Comparison of ENCODE assay signal across 11 cellular contexts in the genomic region with DNA sequence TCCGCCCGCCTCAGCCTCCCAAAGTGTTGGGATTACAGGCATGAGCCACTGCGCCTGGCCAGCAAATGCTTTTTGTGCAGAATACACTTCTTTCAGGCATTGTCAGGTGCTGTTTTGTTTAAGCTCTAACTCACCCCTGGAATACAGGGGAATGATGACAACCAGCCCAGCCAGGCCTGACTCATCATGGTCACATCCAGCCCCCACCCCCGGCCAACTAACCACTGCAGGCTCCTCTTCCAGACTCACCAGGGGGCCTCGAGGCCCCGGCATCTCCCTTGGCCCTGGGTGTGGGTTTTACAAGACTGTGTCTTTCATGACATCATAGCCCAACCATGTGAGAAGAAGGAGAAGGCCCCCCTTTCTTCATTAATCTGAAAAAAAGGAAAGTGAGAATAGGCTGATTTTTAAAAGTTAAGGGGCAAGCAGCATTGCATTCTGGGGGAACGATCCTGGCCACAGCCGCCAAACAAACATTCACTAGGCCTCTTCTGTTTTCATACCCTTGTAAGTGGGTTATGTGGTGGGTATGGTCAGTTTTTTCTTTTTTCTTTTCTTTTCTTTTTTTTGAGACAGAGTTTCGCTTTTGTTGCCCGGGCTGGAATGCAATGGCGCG. TPM values are rescaled to one million over a fixed set of nuclear protein-coding genes. Genes with fewer than 3 reads are reported as not detected.
DNase-seq lines count a peak whose midpoint lies in the region; ATAC-seq, FAIRE-seq and TF ChIP-seq lines count a peak whose summit lies in the region.
"Had no signal": no experiment of that assay in that cellular context is flagged by ENCODE, and none has a peak within 500 bp of the region (broad histone marks: within the 10 kb centered on the region; RNA-seq: fewer than 3 reads in every experiment).

No MANE protein-coding gene starts in this region.

- no peaks in the 10 kb centered on the region for H3K9me3 ChIP-seq in CD8-positive, alpha-beta memory T cell (ENCODE audit: low read length)

- TF ChIP-seq CTCF in RWPE1 (conservative IDR thresholded peaks at IDR 0.05; ENCODE audit: low read depth): no peak
- no peak for TF ChIP-seq CTCF in fibroblast of mammary gland (conservative IDR thresholded peaks at IDR 0.05; ENCODE audit: control insufficient read depth, insufficient read depth, low read depth, low read length)
- TF ChIP-seq CTCF in osteocyte (IDR thresholded peaks at IDR 0.05): no peak
- TF ChIP-seq CTCF in GM23338 (conservative IDR thresholded peaks at IDR 0.05; ENCODE audit: low read depth in 2 of 2): no peak

- peak; percentile 86 for FAIRE-seq in G401.6 (lab: Jason Lieb, UNC)

- H2AFZ ChIP-seq in GM23338: no peak overlapping the region

- H3K27me3 ChIP-seq in CD8-positive, alpha-beta memory T cell (ENCODE audit: insufficient read depth, low read length, poor library complexity, severe bottlenecking): no peaks in the 10 kb centered on the region
- H3K27me3 ChIP-seq in GM23338 (ENCODE audit: insufficient read depth): no peaks in the 10 kb centered on the region

- H3F3A ChIP-seq in GM23338 (replicated peaks; ENCODE audit: low read depth): 0 out of 2 replicates have a peak, but pooled peaks cover 4% of the 10 kb centered on the region

- H4K20me1 ChIP-seq in GM23338 (replicated peaks; ENCODE audit: insufficient read depth): no peaks in the 10 kb centered on the region

- H3K4me1 Mint-ChIP-seq in osteocyte (ENCODE audit: unreplicated experiment) (peaks cover 40% of the 10 kb centered on the region), GM23338 (peaks cover 34% of the 10 kb centered on the region)
- H3K4me1 Mint-ChIP-seq in CD8-positive, alpha-beta memory T cell: no peaks in the 10 kb centered on the region
- H3K4me1 Mint-ChIP-seq: central memory CD8-positive, alpha-beta T cell had no signal

- H3K27me3 Mint-ChIP-seq in osteocyte (ENCODE audit: unreplicated experiment): no peaks in the 10 kb centered on the region
- H3K27me3 Mint-ChIP-seq in CD8-positive, alpha-beta memory T cell: peaks cover 6 to 15% of the 10 kb centered on the region in 2 donors
- H3K27me3 Mint-ChIP-seq in GM23338 (ENCODE audit: insufficient read depth, low read depth, poor library complexity): peaks cover 12% of the 10 kb centered on the region

- no peaks in the 10 kb centered on the region for H3K36me3 ChIP-seq in CD8-positive, alpha-beta memory T cell (ENCODE audit: insufficient read depth, low read length)
- H3K36me3 ChIP-seq in GM23338 (ENCODE audit: insufficient read depth): no peaks in the 10 kb centered on the region

- H3K4me2 ChIP-seq in GM23338: no peak overlapping the region

- POLR2A ChIA-PET in RWPE1 (lab: Yijun Ruan, JAX; ENCODE audit: low non-redundant PET): no interaction called here
- POLR2A ChIA-PET in CD8-positive, alpha-beta memory T cell (lab: Charles Lee): no interaction called here

- H3K27ac ChIP-seq in RWPE1 (peak overlapping the region; percentile 94), GM23338 (ENCODE audit: low read depth) (no peak overlapping the region)
- H3K27ac ChIP-seq in CD8-positive, alpha-beta memory T cell (ENCODE audit: low read depth, low read length): no peak overlapping the region

- H3K4me3 Mint-ChIP-seq in osteocyte (ENCODE audit: unreplicated experiment) (peak overlapping the region; percentile 38), GM23338 (no peak overlapping the region)
- H3K4me3 Mint-ChIP-seq in CD8-positive, alpha-beta memory T cell: no peak overlapping the region
- H3K4me3 Mint-ChIP-seq: central memory CD8-positive, alpha-beta T cell had no signal

- H3K79me2 ChIP-seq in GM23338 (replicated peaks; ENCODE audit: insufficient read depth): no peaks in the 10 kb centered on the region

- DNase-seq in RWPE1 (ENCODE audit: low spot score) (peak; percentile 96), fibroblast of mammary gland (ENCODE audit: low read depth) (peak; percentile 98), osteocyte (ENCODE audit: extremely low spot score, unreplicated experiment) (peak; percentile 95), NCI-H1417 treated with DMSO at 0.1 percent for 48 hours (lab: John Stamatoyannopoulos, UW) (no peak), GM23338 (ENCODE audit: low spot score) (no peak)
- no peak for DNase-seq in CD8-positive, alpha-beta memory T cell
- DNase-seq: stimulated activated naive CD4-positive, alpha-beta T cell treated with Interleukin-2 at 50 U/mL for 16 hours had no signal

- ATAC-seq in HG03457 (IDR thresholded peaks at IDR 0.05; ENCODE audit: unreplicated experiment): no peak
- no peak; the same call in 2 of the 3 replicates for ATAC-seq in GM23338

- peaks cover 10% of the 10 kb centered on the region for H3K36me3 Mint-ChIP-seq in osteocyte (ENCODE audit: unreplicated experiment)
- H3K36me3 Mint-ChIP-seq in CD8-positive, alpha-beta memory T cell: no peaks in the 10 kb centered on the region
- H3K36me3 Mint-ChIP-seq in GM23338 (ENCODE audit: low read depth): no peaks in the 10 kb centered on the region; the same call in 2 of the 3 replicates

- H3K9me3 Mint-ChIP-seq in osteocyte (ENCODE audit: unreplicated experiment) (no peaks in the 10 kb centered on the region), GM23338 (no peaks in the 10 kb centered on the region)
- H3K9me3 Mint-ChIP-seq in CD8-positive, alpha-beta memory T cell: no peaks in the 10 kb centered on the region
- H3K9me3 Mint-ChIP-seq: central memory CD8-positive, alpha-beta T cell had no signal

- peak overlapping the region; percentile 92 for H3K27ac Mint-ChIP-seq in osteocyte (ENCODE audit: unreplicated experiment)
- no peak overlapping the region for H3K27ac Mint-ChIP-seq in CD8-positive, alpha-beta memory T cell
- H3K27ac Mint-ChIP-seq in GM23338: no peak overlapping the region

- H3K4me3 ChIP-seq in fibroblast of mammary gland (ENCODE audit: control insufficient read depth, low read depth, low read length) (no peak overlapping the region), GM23338 (no peak overlapping the region)
- no peak overlapping the region for H3K4me3 ChIP-seq in CD8-positive, alpha-beta memory T cell (ENCODE audit: low read length)

- CTCF ChIA-PET in RWPE1 (lab: Yijun Ruan, JAX): interaction anchor here (0.7 to 5.6 kb wide), 6 partner anchors 33 to 51 kb away, joined by 4 to 53 read pairs (median 12); partner anchors contain the start of genes NR6A1 and WDR38
- CTCF ChIA-PET in CD8-positive, alpha-beta memory T cell (lab: Charles Lee): no interaction called here

- H3K9me2 ChIP-seq in GM23338 (ENCODE audit: insufficient read depth): no peaks in the 10 kb centered on the region

- H3K4me1 ChIP-seq in CD8-positive, alpha-beta memory T cell (ENCODE audit: insufficient read depth, low read length): no peaks in the 10 kb centered on the region
- H3K4me1 ChIP-seq in GM23338 (ENCODE audit: insufficient read depth): peaks cover 14% of the 10 kb centered on the region

RNA-seq across cellular contexts. Expression of gene OLFML2A, which starts 35.6 kb away (rescaled TPM):
- 146 and 169 TPM in 2 replicates for total RNA-seq in osteocyte
- total RNA-seq in CD8-positive, alpha-beta memory T cell: not detected
- polyA plus RNA-seq in CD8-positive, alpha-beta memory T cell: not detected
- total RNA-seq in GM23338 (2014; rRNA removed; shearing (Covaris generic)): 6.4 and 6.7 TPM in 2 replicates
- polyA plus RNA-seq in GM23338 (2016; fragmentation: Nextera tagmentation; extraction: Ambion mirVana): 1.1 TPM in 2 replicates

RNA-seq across cellular contexts. Expression of gene WDR38, which starts 40.8 kb away (rescaled TPM):
- not detected in 2 replicates for total RNA-seq in osteocyte
- total RNA-seq in CD8-positive, alpha-beta memory T cell: not detected
- not detected for polyA plus RNA-seq in CD8-positive, alpha-beta memory T cell
- not detected in 2 replicates for total RNA-seq in GM23338 (2014; rRNA removed; shearing (Covaris generic))
- not detected in 2 replicates for polyA plus RNA-seq in GM23338 (2016; fragmentation: Nextera tagmentation; extraction: Ambion mirVana)
- polyA plus RNA-seq: neural cell had no signal

RNA-seq across cellular contexts. Expression of gene NR6A1, which starts 41.4 kb away (rescaled TPM):
- total RNA-seq in osteocyte: 0.56 and 0.78 TPM in 2 replicates
- total RNA-seq in CD8-positive, alpha-beta memory T cell: 1 to 10 TPM; 2.4 to 3.0 TPM
- not detected for polyA plus RNA-seq in CD8-positive, alpha-beta memory T cell
- total RNA-seq in GM23338 (2014; rRNA removed; shearing (Covaris generic)): 125 and 139 TPM in 2 replicates
- polyA plus RNA-seq in GM23338 (2016; fragmentation: Nextera tagmentation; extraction: Ambion mirVana): 40.9 and 44.2 TPM in 2 replicates

RNA-seq across cellular contexts. Expression of gene RPL35, which starts 49.2 kb away (rescaled TPM):
- total RNA-seq in osteocyte: 885 and 912 TPM in 2 replicates
- 1,000 to 10,000 TPM; 2,023 to 2,058 TPM for total RNA-seq in CD8-positive, alpha-beta memory T cell
- 1,829 TPM for polyA plus RNA-seq in CD8-positive, alpha-beta memory T cell
- 1,202 and 1,683 TPM in 2 replicates for total RNA-seq in GM23338 (2014; rRNA removed; shearing (Covaris generic))
- polyA plus RNA-seq in GM23338 (2016; fragmentation: Nextera tagmentation; extraction: Ambion mirVana): 4,143 and 4,572 TPM in 2 replicates

RNA-seq across cellular contexts. Expression of gene ARPC5L, which starts 49.4 kb away (rescaled TPM):
- 22.5 and 22.8 TPM in 2 replicates for total RNA-seq in osteocyte
- total RNA-seq in CD8-positive, alpha-beta memory T cell: 100 to 1,000 TPM; 116 to 120 TPM
- polyA plus RNA-seq in CD8-positive, alpha-beta memory T cell: 118 TPM
- total RNA-seq in GM23338 (2014; rRNA removed; shearing (Covaris generic)): 35.9 and 41.2 TPM in 2 replicates
- 84.5 and 87.3 TPM in 2 replicates for polyA plus RNA-seq in GM23338 (2016; fragmentation: Nextera tagmentation; extraction: Ambion mirVana)

Comparison
In these comparisons a context has a peak if more than half of its experiments do, and no peak if none do; other contexts are left out.
1. DNase-seq: peak in RWPE1 (single experiment), fibroblast of mammary gland (single experiment) and osteocyte (single experiment); none in CD8-positive, alpha-beta memory T cell (0 of 5), NCI-H1417 treated with DMSO at 0.1 percent for 48 hours (single experiment) and GM23338 (single experiment).
2. RNA of gene OLFML2A, which starts 35.6 kb away (total RNA-seq): 146 to 169 TPM in osteocyte; 6.4 to 6.7 TPM in GM23338 and not detected in CD8-positive, alpha-beta memory T cell; every median in the first group is over 10 times any median in the second.
3. RNA of gene NR6A1, which starts 41.4 kb away (total RNA-seq): 125 to 139 TPM in GM23338; 2.4 to 3.0 TPM in CD8-positive, alpha-beta memory T cell and 0.56 to 0.78 TPM in osteocyte; every median in the first group is over 10 times any median in the second.